In the genomic region with DNA sequence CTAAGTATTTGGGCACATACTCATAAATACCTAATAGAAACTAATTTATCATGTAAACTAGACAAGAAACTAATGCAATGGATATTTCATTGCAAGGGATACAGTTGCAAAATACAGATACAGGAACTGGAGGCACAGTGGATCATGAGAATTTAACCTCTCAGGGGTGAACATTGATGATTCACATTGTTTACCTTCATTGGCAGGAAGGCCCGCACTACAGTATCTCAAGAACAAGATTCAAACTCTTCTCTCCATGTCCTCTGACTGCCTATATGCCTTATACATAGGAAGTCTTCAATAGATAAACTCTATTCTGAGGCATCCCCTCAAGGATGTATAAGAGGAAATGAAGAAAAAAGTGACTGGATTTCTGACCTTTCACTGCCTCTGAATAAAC, we compare ENCODE assay signal across 23 cellular contexts. TPM values are rescaled to one million over a fixed set of nuclear protein-coding genes. Genes with fewer than 3 reads are reported as not detected.
DNase-seq lines count a peak whose midpoint lies in the region; ATAC-seq, FAIRE-seq and TF ChIP-seq lines count a peak whose summit lies in the region.
"Had no signal": no experiment of that assay in that cellular context is flagged by ENCODE, and none has a peak within 500 bp of the region (broad histone marks: within the 10 kb centered on the region; RNA-seq: fewer than 3 reads in every experiment).

No MANE protein-coding gene starts in this region.

- peaks cover 5% of the 10 kb centered on the region for H3K9me3 Mint-ChIP-seq in activated T-cell treated with anti-CD3 and anti-CD28 coated beads, Interleukin-2, amount 50 U/mL, for 4 hours
- no peaks in the 10 kb centered on the region for H3K9me3 Mint-ChIP-seq in activated naive CD4-positive, alpha-beta T cell treated with anti-CD3 and anti-CD28 coated beads, Interleukin-2, amount 10 ng/mL, durations not matched to agents 7 days and 5 days
- H3K9me3 Mint-ChIP-seq: H9 had no signal

- dilution Hi-C loops in endothelial cell of umbilical vein (cut with MboI; ENCODE audit: extremely low pct_ligation_motif_present, low sequenced_read_pairs), result no loop called here

- H3K4me1 Mint-ChIP-seq in activated T-cell treated with anti-CD3 and anti-CD28 coated beads, Interleukin-2, amount 50 U/mL, for 4 hours (ENCODE audit: low read depth), result no peaks in the 10 kb centered on the region
- no peaks in the 10 kb centered on the region for H3K4me1 Mint-ChIP-seq in activated naive CD4-positive, alpha-beta T cell treated with anti-CD3 and anti-CD28 coated beads, Interleukin-2, amount 10 ng/mL, durations not matched to agents 7 days and 5 days
- H3K4me1 Mint-ChIP-seq: CD14-positive monocyte had no signal

- H3K27me3 ChIP-seq in PC-3 (ENCODE audit: low read length), result no peaks in the 10 kb centered on the region
- no peaks in the 10 kb centered on the region for H3K27me3 ChIP-seq in endothelial cell of umbilical vein (ENCODE audit: control insufficient read depth in 2 of 2, insufficient read depth in 2 of 2, low read length in 2 of 2)
- H3K27me3 ChIP-seq: SJSA1 had no signal

- H3K9ac ChIP-seq in PC-3 (ENCODE audit: low read length) (no peak overlapping the region), endothelial cell of umbilical vein (replicated peaks; ENCODE audit: extremely low read depth, insufficient read depth, low read length) (no peak overlapping the region)

- H3K4me3 ChIP-seq in PC-3 (ENCODE audit: low read length) (no peak overlapping the region), endothelial cell of umbilical vein (replicated peaks in 1 of 3; ENCODE audit: insufficient read depth in 1 of 3, low read depth in 1 of 3, low read length in 3 of 3) (no peak overlapping the region)
- H3K4me3 ChIP-seq: A549, K562, SJSA1 had no signal

- no peak overlapping the region for H3K4me3 Mint-ChIP-seq in activated T-cell treated with anti-CD3 and anti-CD28 coated beads, Interleukin-2, amount 50 U/mL, for 4 hours
- no peak overlapping the region for H3K4me3 Mint-ChIP-seq in activated naive CD4-positive, alpha-beta T cell treated with anti-CD3 and anti-CD28 coated beads, Interleukin-2, amount 10 ng/mL, durations not matched to agents 7 days and 5 days
- H3K4me3 Mint-ChIP-seq: CD14-positive monocyte, H9 had no signal

- BruUV-seq in PC-3 (replicated peaks; lab: Mats Ljungman, UMichigan) (no TSS peak), endothelial cell of umbilical vein (replicated peaks; lab: Mats Ljungman, UMichigan) (no TSS peak)

- H4K20me1 ChIP-seq in PC-3 (ENCODE audit: low read length), result no peaks in the 10 kb centered on the region
- H4K20me1 ChIP-seq in endothelial cell of umbilical vein (replicated peaks; ENCODE audit: control insufficient read depth, extremely low read depth, insufficient read depth, low read length), result no peaks in the 10 kb centered on the region

- no peak overlapping the region for H2AFZ ChIP-seq in PC-3 (ENCODE audit: low read length)
- H2AFZ ChIP-seq in endothelial cell of umbilical vein (ENCODE audit: low read depth, low read length), result no peak overlapping the region

- DNase-seq in DMS53 (lab: John Stamatoyannopoulos, UW), result peak; percentile 60
- no peak for DNase-seq in PC-3
- DNase-seq in endothelial cell of umbilical vein (ENCODE audit: low read depth, low spot score), result peak; percentile 6
- peak; percentile 86 for DNase-seq in iris pigment epithelial cell (ENCODE audit: low read depth)
- no peak for DNase-seq in activated T-cell treated with anti-CD3 and anti-CD28 coated beads, Interleukin-2, amount 50 U/mL, for 4 hours
- DNase-seq in activated naive CD4-positive, alpha-beta T cell treated with anti-CD3 and anti-CD28 coated beads, Interleukin-2, amount 10 ng/mL, durations not matched to agents 7 days and 5 days, result no peak
- DNase-seq in activated gamma-delta T cell (lab: John Stamatoyannopoulos, UW), result no peak
- no peak for DNase-seq in posterior vena cava (ENCODE audit: low spot score)
- DNase-seq: Caco-2, DMS153, H9, NCI-H1436, NCI-H2029, NCI-H2171, NCI-H446, NCI-H69 had no signal

- no peaks in the 10 kb centered on the region for H3K9me1 ChIP-seq in endothelial cell of umbilical vein (replicated peaks; ENCODE audit: control insufficient read depth, extremely low read depth, insufficient read depth, low read length)

- H3K27me3 Mint-ChIP-seq in activated T-cell treated with anti-CD3 and anti-CD28 coated beads, Interleukin-2, amount 50 U/mL, for 4 hours (ENCODE audit: low read depth), result peaks cover 10% of the 10 kb centered on the region
- H3K27me3 Mint-ChIP-seq in activated naive CD4-positive, alpha-beta T cell treated with anti-CD3 and anti-CD28 coated beads, Interleukin-2, amount 10 ng/mL, durations not matched to agents 7 days and 5 days, result no peaks in the 10 kb centered on the region

- CTCF ChIA-PET in PC-3 (lab: Charles Lee), result no interaction called here
- CTCF ChIA-PET in endothelial cell of umbilical vein (lab: Charles Lee), result no interaction called here
- CTCF ChIA-PET in activated naive CD4-positive, alpha-beta T cell treated with anti-CD3 and anti-CD28 coated beads, Interleukin-2, amount 10 ng/mL, durations not matched to agents 7 days and 5 days (lab: Charles Lee), result no interaction called here

- no peaks in the 10 kb centered on the region for H3K79me2 ChIP-seq in PC-3 (ENCODE audit: low read length)
- H3K79me2 ChIP-seq in endothelial cell of umbilical vein (ENCODE audit: control insufficient read depth, insufficient read depth, low read length), result no peaks in the 10 kb centered on the region

- no peak overlapping the region for H3K27ac Mint-ChIP-seq in activated naive CD4-positive, alpha-beta T cell treated with anti-CD3 and anti-CD28 coated beads, Interleukin-2, amount 10 ng/mL, durations not matched to agents 7 days and 5 days
- H3K27ac Mint-ChIP-seq: CD14-positive monocyte, H9 had no signal

- H3K9me2 ChIP-seq in PC-3 (replicated peaks; ENCODE audit: low read length), result no peaks in the 10 kb centered on the region

- H3K4me2 ChIP-seq in PC-3 (ENCODE audit: low read length) (no peak overlapping the region), endothelial cell of umbilical vein (ENCODE audit: insufficient read depth, low read length) (no peak overlapping the region)
- H3K4me2 ChIP-seq: A549 had no signal

- H3K36me3 Mint-ChIP-seq in activated T-cell treated with anti-CD3 and anti-CD28 coated beads, Interleukin-2, amount 50 U/mL, for 4 hours (ENCODE audit: insufficient read depth), result no peaks in the 10 kb centered on the region
- H3K36me3 Mint-ChIP-seq in activated naive CD4-positive, alpha-beta T cell treated with anti-CD3 and anti-CD28 coated beads, Interleukin-2, amount 10 ng/mL, durations not matched to agents 7 days and 5 days, result no peaks in the 10 kb centered on the region
- H3K36me3 Mint-ChIP-seq: CD14-positive monocyte had no signal

- H3K4me1 ChIP-seq in PC-3 (ENCODE audit: insufficient read depth, low read length) (no peaks in the 10 kb centered on the region), endothelial cell of umbilical vein (ENCODE audit: control insufficient read depth, extremely low read depth, insufficient read depth, low read length) (no peaks in the 10 kb centered on the region)
- H3K4me1 ChIP-seq: A549, Caco-2, SJSA1 had no signal

- no peaks in the 10 kb centered on the region for H3K36me3 ChIP-seq in PC-3 (ENCODE audit: low read depth, low read length)
- no peaks in the 10 kb centered on the region for H3K36me3 ChIP-seq in endothelial cell of umbilical vein (ENCODE audit: control insufficient read depth in 2 of 2, extremely low read depth in 1 of 2, insufficient read depth in 2 of 2, low read length in 2 of 2)
- H3K36me3 ChIP-seq: SJSA1 had no signal

- no peak for TF ChIP-seq POLR2A in endothelial cell of umbilical vein (IDR thresholded peaks at IDR 0.05; ENCODE audit: low read depth, low read length)

- TF ChIP-seq CTCF in PC-3 (conservative IDR thresholded peaks at IDR 0.05; ENCODE audit: low read depth, low read length) (no peak), endothelial cell of umbilical vein (IDR thresholded peaks at IDR 0.05; ENCODE audit: extremely low read depth in 1 of 2, insufficient read depth in 1 of 2, low read depth in 1 of 2, low read length in 2 of 2) (no peak)

- ATAC-seq in PC-3, result peak; percentile 38; the same call in 1 of the 2 replicates
- no peak for ATAC-seq in activated T-cell treated with anti-CD3 and anti-CD28 coated beads, Interleukin-2, amount 50 U/mL, for 4 hours
- ATAC-seq: A549, K562 had no signal

- peak; percentile 55 for FAIRE-seq in endothelial cell of umbilical vein (lab: Jason Lieb, UNC)
- FAIRE-seq: A549, GM19239, HTR-8/SVneo, K562 had no signal

- intact Hi-C loops in PC-3 (cut with micrococcal nuclease) (no loop called here), endothelial cell of umbilical vein (cut with micrococcal nuclease) (no loop called here), posterior vena cava (cut with DNase I) (no loop called here)

- H3K9me3 ChIP-seq in PC-3 (ENCODE audit: low read length) (no peaks in the 10 kb centered on the region), endothelial cell of umbilical vein (replicated peaks; ENCODE audit: control insufficient read depth, insufficient read depth, low read length) (no peaks in the 10 kb centered on the region)
- H3K9me3 ChIP-seq: A549, Caco-2, SJSA1 had no signal

- POLR2A ChIA-PET in PC-3 (lab: Charles Lee; ENCODE audit: unreplicated experiment) (no interaction called here), endothelial cell of umbilical vein (lab: Charles Lee) (no interaction called here)

- no peak overlapping the region for H3K27ac ChIP-seq in PC-3 (ENCODE audit: low read length)
- no peak overlapping the region for H3K27ac ChIP-seq in endothelial cell of umbilical vein (ENCODE audit: insufficient read depth, low read depth, low read length)
- H3K27ac ChIP-seq: A549, RWPE1, SJSA1 had no signal

- H3F3A ChIP-seq in PC-3 (ENCODE audit: low read length, unreplicated experiment), result no peaks in the 10 kb centered on the region

TF ChIP-seq in endothelial cell of umbilical vein, 7 proteins besides CTCF, POLR2A, EP300 and RAD21:
- no peak for TF ChIP-seq MYC (IDR thresholded peaks at IDR 0.05; ENCODE audit: low read depth, low read length)

RNA-seq across cellular contexts. Expression of a gene that starts 18.4 kb away (rescaled TPM):
- total RNA-seq in PC-3 (2014; rRNA removed) (14.6 and 18.6 TPM in 2 replicates), endothelial cell of umbilical vein (21.3 and 27.0 TPM in 2 replicates), posterior vena cava (10 to 100 TPM; 40.3 to 51.1 TPM)
- 4.6 and 7.7 TPM in 2 replicates for polyA plus RNA-seq in endothelial cell of umbilical vein
- 3.2 and 4.7 TPM in 2 replicates for polyA plus RNA-seq in endothelial cell of umbilical vein (2011; cell fraction: cytosol; rRNA removed)
- polyA plus RNA-seq in endothelial cell of umbilical vein (2011; cell fraction: nucleus; rRNA removed), result 57.5 and 63.6 TPM in 2 replicates
- polyA plus RNA-seq in endothelial cell of umbilical vein (2012), result 5.0 and 5.4 TPM in 2 replicates
- 23.9 and 26.4 TPM in 2 replicates for polyA minus RNA-seq in endothelial cell of umbilical vein
- polyA minus RNA-seq in endothelial cell of umbilical vein (2011; cell fraction: cytosol; rRNA and poly(A)+ RNA removed), result 4.2 TPM
- 95.3 and 125 TPM in 2 replicates for polyA minus RNA-seq in endothelial cell of umbilical vein (2011; cell fraction: nucleus; rRNA and poly(A)+ RNA removed)
- total RNA-seq in activated T-cell treated with anti-CD3 and anti-CD28 coated beads, Interleukin-2, amount 50 U/mL, for 4 hours, result 1 to 10 TPM; 8.3 to 9.7 (median 8.7) TPM

Comparison
In these comparisons a context has a peak if more than half of its experiments do, and no peak if none do; other contexts are left out.
1. DNase-seq: peak in DMS53 (single experiment), endothelial cell of umbilical vein (single experiment) and iris pigment epithelial cell (single experiment); none in PC-3 (single experiment), activated T-cell treated with anti-CD3 and anti-CD28 coated beads, Interleukin-2, amount 50 U/mL, for 4 hours (single experiment), activated naive CD4-positive, alpha-beta T cell treated with anti-CD3 and anti-CD28 coated beads, Interleukin-2, amount 10 ng/mL, durations not matched to agents 7 days and 5 days (single experiment), activated gamma-delta T cell (single experiment) and posterior vena cava (single experiment).